Comparison of ENCODE assay signal across 23 cellular contexts in genomic region chrX:132330156-132330729, GRCh38.
"Had no signal": no experiment of that assay in that cellular context is flagged by ENCODE, and none has a peak within 500 bp of the region (broad histone marks: within the 10 kb centered on the region; RNA-seq: fewer than 3 reads in every experiment).

No MANE protein-coding gene starts in this region.

- H2AFZ ChIP-seq: parathyroid adenoma had no signal

- H3K36me3 ChIP-seq: esophagus squamous epithelium, heart left ventricle, stomach, thoracic aorta, transverse colon had no signal

- FAIRE-seq: endometrium had no signal

- DNase-seq: effector memory CD4-positive, alpha-beta T cell; esophagus squamous epithelium; foreskin melanocyte; heart left ventricle; hippocampal formation; left colon; left ventricle myocardium superior; naive B cell; nephron progenitor cell; psoas muscle; retina; stimulated activated CD4-positive, alpha-beta T cell treated with anti-CD3 and anti-CD28 coated beads, Interleukin-12 subunit alpha, Interleukin-12 subunit beta, amount 100 ng/mL, for 4 hours; stimulated activated naive CD4-positive, alpha-beta T cell; stomach; substantia nigra; transverse colon had no signal

- H3K27me3 ChIP-seq: esophagus squamous epithelium, stomach, transverse colon had no signal

- ATAC-seq: heart left ventricle, left colon, left ventricle myocardium superior, psoas muscle, sciatic nerve had no signal

- H3K79me2 ChIP-seq: parathyroid adenoma had no signal

- H3K27ac ChIP-seq: epithelial cell of prostate, esophagus squamous epithelium, heart left ventricle, parathyroid adenoma, psoas muscle, skin epidermis, stomach, thoracic aorta, transverse colon had no signal

- H3K9ac ChIP-seq: parathyroid adenoma had no signal

- H3K4me3 Mint-ChIP-seq: naive B cell, nephron progenitor cell had no signal

- H3K4me3 ChIP-seq: esophagus squamous epithelium, heart left ventricle, lung, psoas muscle, skin epidermis, stomach, thoracic aorta, transverse colon had no signal

- H3K9me3 ChIP-seq: esophagus squamous epithelium, thoracic aorta, transverse colon had no signal

- H3K4me1 ChIP-seq: esophagus squamous epithelium, heart left ventricle, parathyroid adenoma, psoas muscle, stomach, transverse colon had no signal

- H3K4me1 Mint-ChIP-seq: naive B cell, nephron progenitor cell had no signal

- H3K27ac Mint-ChIP-seq: naive B cell, nephron progenitor cell had no signal

- H3K27me3 Mint-ChIP-seq: naive B cell had no signal
